Comparison of ENCODE assay signal across 14 cellular contexts in the genomic region with DNA sequence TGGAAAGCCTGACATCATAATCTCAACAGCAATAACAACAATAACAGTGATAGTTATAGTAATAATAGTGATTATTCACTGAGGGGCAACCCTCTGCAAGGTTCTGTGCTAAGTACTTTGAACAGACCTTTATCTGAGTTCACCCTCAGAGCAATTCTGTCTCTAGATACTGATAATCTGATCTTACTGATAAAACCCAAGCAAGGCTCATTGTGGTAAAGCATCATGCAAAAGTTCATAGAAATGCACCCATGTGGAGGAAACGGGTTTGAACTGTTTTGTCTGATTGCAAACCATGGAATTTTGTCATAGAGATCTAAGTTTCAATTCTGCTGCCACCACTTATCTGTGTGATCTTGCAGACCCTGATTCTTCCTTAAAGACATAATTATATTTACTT.
"Had no signal": no experiment of that assay in that cellular context is flagged by ENCODE, and none has a peak within 500 bp of the region (broad histone marks: within the 10 kb centered on the region; RNA-seq: fewer than 3 reads in every experiment).

No MANE protein-coding gene starts in this region.

- H3K9me3 Mint-ChIP-seq: activated naive CD4-positive, alpha-beta T cell treated with anti-CD3 and anti-CD28 coated beads, Interleukin-2, amount 10 ng/mL, durations not matched to agents 7 days and 5 days; activated T-cell treated with anti-CD3 and anti-CD28 coated beads, Interleukin-2, amount 50 U/mL, for 24 hours; natural killer cell; T-helper 1 cell treated with Interleukin-12 subunit alpha and Interleukin-12 subunit beta and Interleukin-4 antibody, amounts not matched to agents 30 μg/mL and 1 μg/mL, for 36 hours had no signal

- H3K27me3 Mint-ChIP-seq: activated T-cell treated with anti-CD3 and anti-CD28 coated beads, Interleukin-2, amount 50 U/mL, for 24 hours had no signal

- H3K27ac Mint-ChIP-seq: activated naive CD4-positive, alpha-beta T cell treated with anti-CD3 and anti-CD28 coated beads, Interleukin-2, amount 10 ng/mL, durations not matched to agents 7 days and 5 days; activated T-cell treated with anti-CD3 and anti-CD28 coated beads, Interleukin-2, amount 50 U/mL, for 24 hours; natural killer cell; T-helper 1 cell treated with Interleukin-12 subunit alpha and Interleukin-12 subunit beta and Interleukin-4 antibody, amounts not matched to agents 30 μg/mL and 1 μg/mL, for 36 hours had no signal

- H3K4me3 ChIP-seq: breast epithelium, hepatocyte, thoracic aorta, upper lobe of left lung had no signal

- H3K4me1 Mint-ChIP-seq: natural killer cell had no signal

- DNase-seq: activated CD4-positive, alpha-beta T cell treated with anti-CD3 and anti-CD28 coated beads, Interleukin-2, amount 50 U/mL, for 4 hours; activated effector memory CD4-positive, alpha-beta T cell treated with Interleukin-2 at 50 U/mL for 16 hours; activated naive CD4-positive, alpha-beta T cell treated with anti-CD3 and anti-CD28 coated beads, Interleukin-2, amount 10 ng/mL, durations not matched to agents 7 days and 5 days; activated T-cell treated with anti-CD3 and anti-CD28 coated beads, Interleukin-2, amount 50 U/mL, for 24 hours; cerebellar nuclear complex; effector CD4-positive, alpha-beta T cell; left cardiac atrium; natural killer cell; upper lobe of left lung had no signal

- H3K36me3 Mint-ChIP-seq: activated naive CD4-positive, alpha-beta T cell treated with anti-CD3 and anti-CD28 coated beads, Interleukin-2, amount 10 ng/mL, durations not matched to agents 7 days and 5 days; natural killer cell had no signal

- H3K4me1 ChIP-seq: breast epithelium had no signal

- H3K9me3 ChIP-seq: breast epithelium, thoracic aorta, upper lobe of left lung had no signal

- H3K27me3 ChIP-seq: breast epithelium, hepatocyte, upper lobe of left lung had no signal

- ATAC-seq: esophagus mucosa, left cardiac atrium had no signal

- H2AFZ ChIP-seq: hepatocyte had no signal

- H3K36me3 ChIP-seq: breast epithelium, thoracic aorta, upper lobe of left lung had no signal

- H3K27ac ChIP-seq: breast epithelium had no signal

- H3K4me3 Mint-ChIP-seq: activated naive CD4-positive, alpha-beta T cell treated with anti-CD3 and anti-CD28 coated beads, Interleukin-2, amount 10 ng/mL, durations not matched to agents 7 days and 5 days; activated T-cell treated with anti-CD3 and anti-CD28 coated beads, Interleukin-2, amount 50 U/mL, for 24 hours; natural killer cell; T-helper 1 cell treated with Interleukin-12 subunit alpha and Interleukin-12 subunit beta and Interleukin-4 antibody, amounts not matched to agents 30 μg/mL and 1 μg/mL, for 36 hours had no signal

- H3K79me2 ChIP-seq: hepatocyte had no signal

- H3K4me2 ChIP-seq: hepatocyte had no signal
